11 cellular contexts compared by ENCODE assay signal in genomic region chr5:140242099-140242498, GRCh38.
DNase-seq lines count a peak whose midpoint lies in the region; ATAC-seq and TF ChIP-seq lines count a peak whose summit lies in the region.
"Had no signal": no experiment of that assay in that cellular context is flagged by ENCODE, and none has a peak within 500 bp of the region (broad histone marks: within the 10 kb centered on the region; RNA-seq: fewer than 3 reads in every experiment).

No MANE protein-coding gene starts in this region.

- DNase-seq in cardiac muscle cell (ENCODE audit: low read depth in 1 of 2, low spot score in 1 of 2): no peak
- DNase-seq in Right ventricle myocardium superior: no peak
- DNase-seq in dermis blood vessel endothelial cell: peak; percentile 32
- no peak for DNase-seq in NCI-H345 (lab: John Stamatoyannopoulos, UW)
- DNase-seq in NCI-H146 (lab: John Stamatoyannopoulos, UW): no peak
- DNase-seq: activated naive CD8-positive, alpha-beta T cell treated with anti-CD3 and anti-CD28 coated beads, Interleukin-2, amount 10 ng/mL, durations not matched to agents 7 days and 5 days had no signal

- peak overlapping the region; percentile 53 for H3K27ac ChIP-seq in cardiac muscle cell
- H3K27ac ChIP-seq in mucosa of rectum (ENCODE audit: low read depth in 2 of 2, low read length in 2 of 2): peak overlapping the region; percentile 87 to 92
- H3K27ac ChIP-seq: neutrophil had no signal

- H3K4me3 ChIP-seq in cardiac muscle cell (no peak overlapping the region), mucosa of rectum (ENCODE audit: low read length in 2 of 2) (no peak overlapping the region)

- H3K4me1 ChIP-seq in cardiac muscle cell (ENCODE audit: low read depth): peaks cover 24% of the 10 kb centered on the region
- H3K4me1 ChIP-seq in mucosa of rectum (ENCODE audit: control insufficient read depth in 2 of 2, insufficient read depth in 2 of 2, low read length in 2 of 2): peaks cover 39 to 44% of the 10 kb centered on the region in 2 donors

- ATAC-seq in Right ventricle myocardium superior (ENCODE audit: poor library complexity): no peak
- ATAC-seq in HG02588 (IDR thresholded peaks at IDR 0.05; ENCODE audit: unreplicated experiment): no peak
- no peak for ATAC-seq in GM19351 (IDR thresholded peaks at IDR 0.05; ENCODE audit: unreplicated experiment)
- ATAC-seq: activated CD4-positive, CD25-positive, alpha-beta regulatory T cell treated with anti-CD3 and anti-CD28 coated beads, Interleukin-2, amount 50 U/mL, for 24 hours had no signal

- H3K36me3 ChIP-seq in cardiac muscle cell (peaks cover 7% of the 10 kb centered on the region), mucosa of rectum (ENCODE audit: control insufficient read depth in 2 of 2, insufficient read depth in 2 of 2, low read length in 2 of 2) (peaks cover 13 to 23% of the 10 kb centered on the region in 2 donors)

- H3K9me3 ChIP-seq in cardiac muscle cell (ENCODE audit: low read depth) (no peaks in the 10 kb centered on the region), mucosa of rectum (ENCODE audit: control insufficient read depth in 2 of 2, low read length in 2 of 2) (no peaks in the 10 kb centered on the region)
- H3K9me3 ChIP-seq: neutrophil had no signal

- intact Hi-C loops in Right ventricle myocardium superior (cut with DNase I): loop anchor here (5.0 kb wide), 1 partner anchor 65 kb away; the partner anchor contains the start of gene CYSTM1

- H3K27me3 ChIP-seq in cardiac muscle cell (no peaks in the 10 kb centered on the region), mucosa of rectum (ENCODE audit: control insufficient read depth in 2 of 2, insufficient read depth in 2 of 2, low read length in 2 of 2) (no peaks in the 10 kb centered on the region)
- H3K27me3 ChIP-seq: neutrophil had no signal

- TF ChIP-seq CTCF in cardiac muscle cell (IDR thresholded peaks at IDR 0.05; ENCODE audit: low read depth, low read length): peak; percentile 20

- H3K9ac ChIP-seq in mucosa of rectum (ENCODE audit: low read depth in 1 of 2, low read length in 2 of 2): peak overlapping the region; percentile 60 to 67
